In genomic region chr17:75557075-75557851, GRCh38 we compare ENCODE assay signal across 1 cellular context.
TF ChIP-seq lines count a peak whose summit lies in the region.

No MANE protein-coding gene starts in this region.

TF ChIP-seq in HepG2, 621 proteins besides CTCF, POLR2A, EP300 and RAD21 (continued from another document and continues in another):
- peak; percentile 85; the same call in 1 of the 2 replicates for TF ChIP-seq RERE (CRISPR knock-in tag; IDR thresholded peaks at IDR 0.05; ENCODE audit: low read depth)
- TF ChIP-seq ZFP37 (CRISPR knock-in tag; IDR thresholded peaks at IDR 0.05; ENCODE audit: borderline replicate concordance): peak; percentile 65; the same call in 1 of the 2 replicates
- TF ChIP-seq ZNF546 (CRISPR knock-in tag; conservative IDR thresholded peaks at IDR 0.05): no peak; the same call in 1 of the 2 replicates
- peak; percentile 95 for TF ChIP-seq KDM6A (CRISPR knock-in tag; IDR thresholded peaks at IDR 0.05; ENCODE audit: low read depth)
- TF ChIP-seq ZNF224 (CRISPR knock-in tag; IDR thresholded peaks at IDR 0.05): 0 out of 2 replicates have a peak, but pooled peaks have one; percentile 58
- TF ChIP-seq FOSL1 (CRISPR knock-in tag; IDR thresholded peaks at IDR 0.05; ENCODE audit: borderline replicate concordance): peak; percentile 48; the same call in 1 of the 2 replicates
- peak; percentile 83; the same call in 1 of the 2 replicates for TF ChIP-seq ARID4A (CRISPR knock-in tag; IDR thresholded peaks at IDR 0.05; ENCODE audit: borderline replicate concordance)
- TF ChIP-seq, protein P1, sequence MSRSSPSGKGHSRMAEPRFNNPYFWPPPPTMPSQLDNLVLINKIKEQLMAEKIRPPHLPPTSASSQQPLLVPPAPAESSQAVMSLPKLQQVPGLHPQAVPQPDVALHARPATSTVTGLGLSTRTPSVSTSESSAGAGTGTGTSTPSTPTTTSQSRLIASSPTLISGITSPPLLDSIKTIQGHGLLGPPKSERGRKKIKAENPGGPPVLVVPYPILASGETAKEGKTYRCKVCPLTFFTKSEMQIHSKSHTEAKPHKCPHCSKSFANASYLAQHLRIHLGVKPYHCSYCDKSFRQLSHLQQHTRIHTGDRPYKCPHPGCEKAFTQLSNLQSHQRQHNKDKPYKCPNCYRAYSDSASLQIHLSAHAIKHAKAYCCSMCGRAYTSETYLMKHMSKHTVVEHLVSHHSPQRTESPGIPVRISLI (CRISPR knock-in tag; IDR thresholded peaks at IDR 0.05; ENCODE audit: borderline replicate concordance): peak; percentile 88
- TF ChIP-seq, protein P2, sequence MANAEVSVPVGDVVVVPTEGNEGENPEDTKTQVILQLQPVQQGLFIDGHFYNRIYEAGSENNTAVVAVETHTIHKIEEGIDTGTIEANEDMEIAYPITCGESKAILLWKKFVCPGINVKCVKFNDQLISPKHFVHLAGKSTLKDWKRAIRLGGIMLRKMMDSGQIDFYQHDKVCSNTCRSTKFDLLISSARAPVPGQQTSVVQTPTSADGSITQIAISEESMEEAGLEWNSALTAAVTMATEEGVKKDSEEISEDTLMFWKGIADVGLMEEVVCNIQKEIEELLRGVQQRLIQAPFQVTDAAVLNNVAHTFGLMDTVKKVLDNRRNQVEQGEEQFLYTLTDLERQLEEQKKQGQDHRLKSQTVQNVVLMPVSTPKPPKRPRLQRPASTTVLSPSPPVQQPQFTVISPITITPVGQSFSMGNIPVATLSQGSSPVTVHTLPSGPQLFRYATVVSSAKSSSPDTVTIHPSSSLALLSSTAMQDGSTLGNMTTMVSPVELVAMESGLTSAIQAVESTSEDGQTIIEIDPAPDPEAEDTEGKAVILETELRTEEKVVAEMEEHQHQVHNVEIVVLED (CRISPR knock-in tag; IDR thresholded peaks at IDR 0.05; ENCODE audit: borderline replicate concordance): peak; percentile 66; the same call in 1 of the 2 replicates
- TF ChIP-seq ZBTB21 (CRISPR knock-in tag; IDR thresholded peaks at IDR 0.05): 0 out of 2 replicates have a peak, but pooled peaks have one; percentile 37
- TF ChIP-seq, protein P3, sequence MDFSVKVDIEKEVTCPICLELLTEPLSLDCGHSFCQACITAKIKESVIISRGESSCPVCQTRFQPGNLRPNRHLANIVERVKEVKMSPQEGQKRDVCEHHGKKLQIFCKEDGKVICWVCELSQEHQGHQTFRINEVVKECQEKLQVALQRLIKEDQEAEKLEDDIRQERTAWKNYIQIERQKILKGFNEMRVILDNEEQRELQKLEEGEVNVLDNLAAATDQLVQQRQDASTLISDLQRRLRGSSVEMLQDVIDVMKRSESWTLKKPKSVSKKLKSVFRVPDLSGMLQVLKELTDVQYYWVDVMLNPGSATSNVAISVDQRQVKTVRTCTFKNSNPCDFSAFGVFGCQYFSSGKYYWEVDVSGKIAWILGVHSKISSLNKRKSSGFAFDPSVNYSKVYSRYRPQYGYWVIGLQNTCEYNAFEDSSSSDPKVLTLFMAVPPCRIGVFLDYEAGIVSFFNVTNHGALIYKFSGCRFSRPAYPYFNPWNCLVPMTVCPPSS (IDR thresholded peaks at IDR 0.05): no peak
- peak; percentile 81 for TF ChIP-seq RBM39 (IDR thresholded peaks at IDR 0.05; ENCODE audit: low read depth, low read length, poor library complexity, severe bottlenecking)
- TF ChIP-seq YEATS2 (CRISPR knock-in tag; IDR thresholded peaks at IDR 0.05; ENCODE audit: borderline replicate concordance): peak; percentile 63; the same call in 1 of the 2 replicates
- no peak for TF ChIP-seq ZNF7 (CRISPR knock-in tag; IDR thresholded peaks at IDR 0.05)
- TF ChIP-seq ZSCAN29 (CRISPR knock-in tag; conservative IDR thresholded peaks at IDR 0.05): peak; percentile 90
- TF ChIP-seq ZFP1 (CRISPR knock-in tag; IDR thresholded peaks at IDR 0.05): peak; percentile 61; the same call in 1 of the 2 replicates
- TF ChIP-seq IKZF5 (CRISPR knock-in tag; IDR thresholded peaks at IDR 0.05): peak; percentile 93; the same call in 1 of the 2 replicates
- no peak for TF ChIP-seq ZNF282 (IDR thresholded peaks at IDR 0.05; ENCODE audit: partially characterized antibody)
- TF ChIP-seq PITX1 (CRISPR knock-in tag; IDR thresholded peaks at IDR 0.05): peak; percentile 86
- TF ChIP-seq, protein P4, sequence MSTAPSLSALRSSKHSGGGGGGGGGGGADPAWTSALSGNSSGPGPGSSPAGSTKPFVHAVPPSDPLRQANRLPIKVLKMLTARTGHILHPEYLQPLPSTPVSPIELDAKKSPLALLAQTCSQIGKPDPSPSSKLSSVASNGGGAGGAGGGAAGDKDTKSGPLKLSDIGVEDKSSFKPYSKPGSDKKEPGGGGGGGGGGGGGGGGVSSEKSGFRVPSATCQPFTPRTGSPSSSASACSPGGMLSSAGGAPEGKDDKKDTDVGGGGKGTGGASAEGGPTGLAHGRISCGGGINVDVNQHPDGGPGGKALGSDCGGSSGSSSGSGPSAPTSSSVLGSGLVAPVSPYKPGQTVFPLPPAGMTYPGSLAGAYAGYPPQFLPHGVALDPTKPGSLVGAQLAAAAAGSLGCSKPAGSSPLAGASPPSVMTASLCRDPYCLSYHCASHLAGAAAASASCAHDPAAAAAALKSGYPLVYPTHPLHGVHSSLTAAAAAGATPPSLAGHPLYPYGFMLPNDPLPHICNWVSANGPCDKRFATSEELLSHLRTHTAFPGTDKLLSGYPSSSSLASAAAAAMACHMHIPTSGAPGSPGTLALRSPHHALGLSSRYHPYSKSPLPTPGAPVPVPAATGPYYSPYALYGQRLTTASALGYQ (CRISPR knock-in tag; IDR thresholded peaks at IDR 0.05): peak; percentile 62; the same call in 1 of the 2 replicates
- peak; percentile 90; the same call in 1 of the 2 replicates for TF ChIP-seq ZNF598 (CRISPR knock-in tag; IDR thresholded peaks at IDR 0.05; ENCODE audit: borderline replicate concordance)
- TF ChIP-seq ZNF790 (CRISPR knock-in tag; IDR thresholded peaks at IDR 0.05; ENCODE audit: borderline replicate concordance): no peak
- TF ChIP-seq NR2F2 (IDR thresholded peaks at IDR 0.05; ENCODE audit: borderline replicate concordance, low read depth): peak; percentile 67
- no peak for TF ChIP-seq EZH2 (conservative IDR thresholded peaks at IDR 0.05; ENCODE audit: low read depth, low read length)
